16 cellular contexts compared by ENCODE assay signal in the genomic region with DNA sequence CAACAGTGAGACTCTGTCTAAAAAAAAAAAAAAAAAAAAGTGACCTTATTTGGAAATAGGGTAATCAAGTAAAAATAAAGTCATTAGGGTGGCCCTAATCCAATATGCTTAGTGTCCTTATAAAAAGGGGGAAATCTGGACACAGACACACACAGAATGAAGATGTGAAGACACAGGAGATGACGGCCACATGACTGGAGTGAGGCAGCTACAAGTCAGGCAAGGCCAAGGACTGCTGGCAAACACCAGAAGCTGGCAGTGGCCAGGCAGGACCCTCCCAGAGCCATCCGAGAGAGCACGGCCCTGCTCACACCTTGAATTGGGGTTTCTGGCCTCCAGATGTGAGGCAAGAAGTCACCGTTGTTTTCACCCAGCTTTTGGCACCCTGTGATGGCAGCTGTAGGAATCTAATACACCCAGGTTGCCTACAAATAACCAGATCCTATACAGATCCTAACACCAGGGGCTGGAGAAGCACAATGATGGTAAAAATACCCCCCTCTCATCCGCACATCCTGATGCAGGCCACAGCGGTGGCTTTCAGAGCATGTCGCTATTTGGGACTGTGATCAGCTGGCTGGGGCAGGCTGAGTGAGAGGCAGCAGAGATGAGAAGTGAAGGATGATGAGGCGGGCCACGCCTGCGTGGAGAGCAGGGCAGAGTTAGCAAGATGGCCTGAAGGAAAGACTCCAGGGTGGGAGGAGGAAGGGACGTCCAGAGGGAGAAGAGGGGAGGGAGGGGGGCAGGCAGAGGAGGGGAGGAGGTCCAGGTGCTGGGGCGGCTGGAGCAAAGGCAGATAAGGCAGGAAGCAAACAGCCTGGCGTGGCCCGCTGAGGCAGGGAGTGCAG. TPM values are rescaled to one million over a fixed set of nuclear protein-coding genes. Genes with fewer than 3 reads are reported as not detected.
DNase-seq lines count a peak whose midpoint lies in the region; ATAC-seq and TF ChIP-seq lines count a peak whose summit lies in the region.
"Had no signal": no experiment of that assay in that cellular context is flagged by ENCODE, and none has a peak within 500 bp of the region (broad histone marks: within the 10 kb centered on the region; RNA-seq: fewer than 3 reads in every experiment).

No MANE protein-coding gene starts in this region.

- CTCF ChIA-PET in HEK293 (lab: Yijun Ruan, JAX): interaction anchor here (0.6 to 3.3 kb wide), 5 partner anchors 9 to 139 kb away, joined by 3 to 24 read pairs (median 3); no protein-coding TSS in a partner anchor
- CTCF ChIA-PET in naive thymus-derived CD4-positive, alpha-beta T cell (lab: Charles Lee): interaction anchor here (0.7 to 1.2 kb wide), 2 partner anchors 190 to 207 kb away, joined by 3 to 4 read pairs; no protein-coding TSS in a partner anchor

- H3K27ac ChIP-seq in ACC112 (ENCODE audit: low read depth, low read length) (peak overlapping the region; percentile 82), HEK293 (ENCODE audit: extremely low read depth, low read depth, low read length) (no peak overlapping the region), osteoblast (ENCODE audit: low read depth, low read length) (peak overlapping the region; percentile 64)
- no peak overlapping the region for H3K27ac ChIP-seq in naive thymus-derived CD4-positive, alpha-beta T cell (ENCODE audit: low read depth, low read length)
- H3K27ac ChIP-seq: SJCRH30 had no signal

- H3K4me1 ChIP-seq in ACC112 (ENCODE audit: control insufficient read depth, insufficient read depth, low read length, unreplicated experiment) (peaks cover 43% of the 10 kb centered on the region), HEK293 (ENCODE audit: control insufficient read depth, insufficient read depth, low read length) (no peaks in the 10 kb centered on the region), osteoblast (ENCODE audit: insufficient read depth, low read length) (peaks cover 21% of the 10 kb centered on the region)
- H3K4me1 ChIP-seq in naive thymus-derived CD4-positive, alpha-beta T cell (ENCODE audit: control insufficient read depth in 2 of 2, insufficient read depth in 2 of 2, low read length in 2 of 2): peaks cover 0 to 8% of the 10 kb centered on the region in 2 donors

- POLR2A ChIA-PET in HEK293 (lab: Yijun Ruan, JAX): no interaction called here
- POLR2A ChIA-PET in naive thymus-derived CD4-positive, alpha-beta T cell (lab: Charles Lee): no interaction called here

- H4K20me1 ChIP-seq in osteoblast (ENCODE audit: insufficient read depth, low read length): peaks cover 6% of the 10 kb centered on the region

- H3K9me3 Mint-ChIP-seq in endothelial cell (ENCODE audit: unreplicated experiment): no peaks in the 10 kb centered on the region
- H3K9me3 Mint-ChIP-seq in naive thymus-derived CD4-positive, alpha-beta T cell: no peaks in the 10 kb centered on the region
- H3K9me3 Mint-ChIP-seq: CD8-positive, alpha-beta memory T cell had no signal

- H3K36me3 Mint-ChIP-seq in endothelial cell (ENCODE audit: low read depth, unreplicated experiment): no peaks in the 10 kb centered on the region
- peaks cover 0 to 3% (median 0%) of the 10 kb centered on the region in 5 donors for H3K36me3 Mint-ChIP-seq in naive thymus-derived CD4-positive, alpha-beta T cell
- H3K36me3 Mint-ChIP-seq: CD8-positive, alpha-beta memory T cell had no signal

- peaks cover 7% of the 10 kb centered on the region for H3K4me1 Mint-ChIP-seq in endothelial cell (ENCODE audit: unreplicated experiment)
- peaks cover 4 to 23% (median 9%) of the 10 kb centered on the region in 7 donors for H3K4me1 Mint-ChIP-seq in naive thymus-derived CD4-positive, alpha-beta T cell

- no peak for TF ChIP-seq CTCF in HEK293 (tag by site-specific recombination; IDR thresholded peaks at IDR 0.05)
- no peak for TF ChIP-seq CTCF in endothelial cell (IDR thresholded peaks at IDR 0.05; ENCODE audit: unreplicated experiment)
- TF ChIP-seq CTCF in osteoblast (IDR thresholded peaks at IDR 0.05; ENCODE audit: extremely low read depth, low read depth, low read length): no peak

- DNase-seq in endothelial cell (ENCODE audit: low spot score) (no peak), osteoblast (ENCODE audit: insufficient read length, low spot score, missing footprints) (peak; percentile 52), NCI-H1930 (lab: John Stamatoyannopoulos, UW) (no peak), dedifferentiated amniotic fluid mesenchymal stem cell (ENCODE audit: extremely low spot score) (no peak)
- DNase-seq in stimulated activated CD4-positive, alpha-beta T cell treated with anti-CD3 and anti-CD28 coated beads, Interleukin-2, amount 100 ng/mL, for 48 hours: no peak
- no peak for DNase-seq in naive thymus-derived CD4-positive, alpha-beta T cell
- DNase-seq: CD8-positive, alpha-beta memory T cell; DND-41; GF-D8; Karpas-422; NCI-H187 treated with DMSO at 0.1 percent for 48 hours; NCI-H2171; NCI-H510A; SJCRH30 had no signal

- H3K4me3 ChIP-seq in ACC112 (ENCODE audit: low read depth, low read length): no peak overlapping the region
- H3K4me3 ChIP-seq in HEK293 (ENCODE audit: low read depth, low read length): no peak overlapping the region
- H3K4me3 ChIP-seq in osteoblast (ENCODE audit: insufficient read depth, low read length): no peak overlapping the region
- H3K4me3 ChIP-seq in naive thymus-derived CD4-positive, alpha-beta T cell (ENCODE audit: low read length): no peak overlapping the region
- H3K4me3 ChIP-seq: SJCRH30 had no signal

- ATAC-seq in naive thymus-derived CD4-positive, alpha-beta T cell: no peak

- H3K27me3 ChIP-seq in ACC112 (ENCODE audit: insufficient read depth, low read length) (no peaks in the 10 kb centered on the region), osteoblast (ENCODE audit: insufficient read depth, low read length) (no peaks in the 10 kb centered on the region)
- H3K27me3 ChIP-seq in naive thymus-derived CD4-positive, alpha-beta T cell (ENCODE audit: control insufficient read depth in 2 of 2, insufficient read depth in 2 of 2, low read length in 2 of 2): no peaks in the 10 kb centered on the region
- H3K27me3 ChIP-seq: SJCRH30 had no signal

- H3K4me2 ChIP-seq in osteoblast (ENCODE audit: insufficient read depth, low read length): no peak overlapping the region

- H3K9me3 ChIP-seq in HEK293 (ENCODE audit: control insufficient read depth, insufficient read depth, low read depth, low read length) (no peaks in the 10 kb centered on the region), osteoblast (ENCODE audit: low read depth, low read length) (no peaks in the 10 kb centered on the region)
- no peaks in the 10 kb centered on the region for H3K9me3 ChIP-seq in naive thymus-derived CD4-positive, alpha-beta T cell (ENCODE audit: control insufficient read depth in 2 of 3, low read length in 3 of 3)
- H3K9me3 ChIP-seq: SJCRH30 had no signal

- H3K36me3 ChIP-seq in ACC112 (ENCODE audit: insufficient read depth, low read length): no peaks in the 10 kb centered on the region
- no peaks in the 10 kb centered on the region for H3K36me3 ChIP-seq in HEK293 (ENCODE audit: control insufficient read depth in 2 of 2, insufficient read depth in 1 of 2, low read length in 2 of 2)
- no peaks in the 10 kb centered on the region for H3K36me3 ChIP-seq in osteoblast (ENCODE audit: insufficient read depth, low read length)
- H3K36me3 ChIP-seq in naive thymus-derived CD4-positive, alpha-beta T cell (ENCODE audit: control insufficient read depth in 2 of 3, insufficient read depth in 3 of 3, low read length in 3 of 3): no peaks in the 10 kb centered on the region
- H3K36me3 ChIP-seq: SJCRH30 had no signal

- intact Hi-C loops in naive thymus-derived CD4-positive, alpha-beta T cell (cut with micrococcal nuclease): no loop called here

- H2AFZ ChIP-seq in ACC112 (ENCODE audit: low read length, unreplicated experiment) (no peak overlapping the region), osteoblast (ENCODE audit: low read length) (no peak overlapping the region)

- H3K79me2 ChIP-seq in ACC112 (ENCODE audit: control insufficient read depth, insufficient read depth, low read length, unreplicated experiment) (no peaks in the 10 kb centered on the region), osteoblast (ENCODE audit: insufficient read depth, low read length) (peaks cover 4% of the 10 kb centered on the region)

- peaks cover 6% of the 10 kb centered on the region for H3K27me3 Mint-ChIP-seq in endothelial cell (ENCODE audit: unreplicated experiment)
- H3K27me3 Mint-ChIP-seq in naive thymus-derived CD4-positive, alpha-beta T cell: no peaks in the 10 kb centered on the region

- peak overlapping the region; percentile 48 for H3K27ac Mint-ChIP-seq in endothelial cell (ENCODE audit: unreplicated experiment)
- H3K27ac Mint-ChIP-seq in naive thymus-derived CD4-positive, alpha-beta T cell: peak overlapping the region in 1 of 9 donors; percentile 62
- H3K27ac Mint-ChIP-seq: CD8-positive, alpha-beta memory T cell had no signal

- H3K4me3 Mint-ChIP-seq in endothelial cell (ENCODE audit: unreplicated experiment): no peak overlapping the region
- H3K4me3 Mint-ChIP-seq in naive thymus-derived CD4-positive, alpha-beta T cell: no peak overlapping the region
- H3K4me3 Mint-ChIP-seq: CD8-positive, alpha-beta memory T cell had no signal

TF ChIP-seq in HEK293, 187 proteins besides CTCF, POLR2A, EP300 and RAD21 (continues in another document):
- TF ChIP-seq HOXD13 (CRISPR knock-in tag; IDR thresholded peaks at IDR 0.05; ENCODE audit: borderline replicate concordance): no peak
- TF ChIP-seq ZBTB7A (tag by site-specific recombination; IDR thresholded peaks at IDR 0.05; ENCODE audit: low read depth): no peak
- TF ChIP-seq KLF1 (tag by site-specific recombination; IDR thresholded peaks at IDR 0.05): peak; percentile 36; the same call in 1 of the 2 replicates
- no peak for TF ChIP-seq RBAK (tag by site-specific recombination; IDR thresholded peaks at IDR 0.05)
- peak; percentile 21; the same call in 1 of the 2 replicates for TF ChIP-seq ZNF341 (tag by site-specific recombination; IDR thresholded peaks at IDR 0.05; ENCODE audit: low read depth)
- peak; percentile 11; the same call in 1 of the 2 replicates for TF ChIP-seq EGR2 (tag by site-specific recombination; IDR thresholded peaks at IDR 0.05; ENCODE audit: low read depth)
- TF ChIP-seq ZFHX2 (tag by site-specific recombination; conservative IDR thresholded peaks at IDR 0.05): peak; percentile 18; the same call in 1 of the 2 replicates

RNA-seq across cellular contexts. Expression of gene LRFN4, which starts 28.8 kb away (rescaled TPM):
- total RNA-seq in endothelial cell (ENCODE audit: unreplicated experiment) (21.4 TPM), osteoblast (15.9 and 16.3 TPM in 2 replicates)
- total RNA-seq in naive thymus-derived CD4-positive, alpha-beta T cell: 10 to 100 TPM in 1 of 5 experiments, 1 to 10 TPM in 3, under 1 TPM in 1; 0.84 to 21.2 (median 1.6) TPM
- polyA plus RNA-seq in naive thymus-derived CD4-positive, alpha-beta T cell: not detected

RNA-seq across cellular contexts. Expression of gene RCE1, which starts 42.5 kb away (rescaled TPM):
- total RNA-seq in endothelial cell (ENCODE audit: unreplicated experiment) (25.2 TPM), osteoblast (11.5 and 18.1 TPM in 2 replicates)
- total RNA-seq in naive thymus-derived CD4-positive, alpha-beta T cell: 10 to 100 TPM; 24.6 to 47.1 (median 33.6) TPM
- polyA plus RNA-seq in naive thymus-derived CD4-positive, alpha-beta T cell: 10 to 100 TPM; 17.2 to 28.0 TPM

Comparison
In these comparisons a context has a peak if more than half of its experiments do, and no peak if none do; other contexts are left out.
1. H3K27ac ChIP-seq: peak in ACC112 (single experiment) and osteoblast (single experiment); none in HEK293 (single experiment) and naive thymus-derived CD4-positive, alpha-beta T cell (single experiment).